In the genomic region with DNA sequence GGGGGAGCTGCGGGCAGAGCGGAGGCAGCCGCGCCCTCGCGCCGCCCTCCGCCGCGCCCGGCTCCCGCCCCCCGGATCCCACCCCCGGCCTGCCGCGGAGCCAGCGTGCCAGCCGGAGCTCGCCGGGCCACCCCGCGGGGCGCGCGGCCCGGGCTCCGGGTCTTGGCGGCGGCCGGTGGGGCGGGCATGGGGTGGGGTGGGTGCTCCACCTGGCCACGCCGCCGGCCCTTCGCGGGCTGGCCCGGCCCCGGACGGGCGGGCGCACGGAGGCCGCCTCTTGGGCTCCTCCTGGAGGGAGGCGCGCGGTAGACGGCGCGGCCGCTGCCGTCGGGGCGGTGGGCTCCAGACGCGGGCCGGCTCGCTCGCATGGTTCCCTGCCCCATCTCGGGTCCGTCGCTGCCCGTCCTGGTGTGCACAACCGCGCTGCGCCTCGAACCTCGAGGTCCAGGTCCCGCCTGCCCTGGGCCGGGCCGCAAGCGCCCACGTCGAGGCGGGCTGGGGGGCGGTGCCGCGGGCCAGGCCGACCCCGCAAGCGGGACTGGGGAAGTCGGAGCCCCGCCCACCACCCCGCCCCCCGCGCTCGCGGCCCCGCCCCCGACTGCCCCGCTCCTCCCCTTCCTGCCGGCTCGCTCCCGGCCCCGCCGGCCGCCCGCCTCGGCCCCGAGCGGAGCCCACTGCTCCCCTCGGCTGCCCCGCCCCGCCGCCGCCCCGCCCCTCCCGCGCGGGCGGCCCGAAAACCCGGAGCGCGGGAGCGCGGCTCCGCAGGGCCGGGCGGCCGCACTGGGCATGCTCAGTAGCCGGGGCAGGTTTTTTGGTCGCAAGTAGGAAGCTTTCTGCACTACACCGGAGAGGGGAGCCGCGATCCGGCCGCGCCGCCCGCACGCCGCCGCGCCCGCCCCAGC, we compare ENCODE assay signal across 1 cellular context.
TF ChIP-seq lines count a peak whose summit lies in the region.

A gene with protein sequence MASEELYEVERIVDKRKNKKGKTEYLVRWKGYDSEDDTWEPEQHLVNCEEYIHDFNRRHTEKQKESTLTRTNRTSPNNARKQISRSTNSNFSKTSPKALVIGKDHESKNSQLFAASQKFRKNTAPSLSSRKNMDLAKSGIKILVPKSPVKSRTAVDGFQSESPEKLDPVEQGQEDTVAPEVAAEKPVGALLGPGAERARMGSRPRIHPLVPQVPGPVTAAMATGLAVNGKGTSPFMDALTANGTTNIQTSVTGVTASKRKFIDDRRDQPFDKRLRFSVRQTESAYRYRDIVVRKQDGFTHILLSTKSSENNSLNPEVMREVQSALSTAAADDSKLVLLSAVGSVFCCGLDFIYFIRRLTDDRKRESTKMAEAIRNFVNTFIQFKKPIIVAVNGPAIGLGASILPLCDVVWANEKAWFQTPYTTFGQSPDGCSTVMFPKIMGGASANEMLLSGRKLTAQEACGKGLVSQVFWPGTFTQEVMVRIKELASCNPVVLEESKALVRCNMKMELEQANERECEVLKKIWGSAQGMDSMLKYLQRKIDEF (plus strand): TSS at position 814 of the 902 bp plus-strand sequence. CDS start 380 bp downstream, outside the sequence.

TF ChIP-seq in HepG2, 621 proteins besides CTCF, POLR2A, EP300 and RAD21 (continued from another document and continues in another):
- TF ChIP-seq ZNF275 (CRISPR knock-in tag; IDR thresholded peaks at IDR 0.05; ENCODE audit: borderline replicate concordance): no peak
- TF ChIP-seq, protein P1, sequence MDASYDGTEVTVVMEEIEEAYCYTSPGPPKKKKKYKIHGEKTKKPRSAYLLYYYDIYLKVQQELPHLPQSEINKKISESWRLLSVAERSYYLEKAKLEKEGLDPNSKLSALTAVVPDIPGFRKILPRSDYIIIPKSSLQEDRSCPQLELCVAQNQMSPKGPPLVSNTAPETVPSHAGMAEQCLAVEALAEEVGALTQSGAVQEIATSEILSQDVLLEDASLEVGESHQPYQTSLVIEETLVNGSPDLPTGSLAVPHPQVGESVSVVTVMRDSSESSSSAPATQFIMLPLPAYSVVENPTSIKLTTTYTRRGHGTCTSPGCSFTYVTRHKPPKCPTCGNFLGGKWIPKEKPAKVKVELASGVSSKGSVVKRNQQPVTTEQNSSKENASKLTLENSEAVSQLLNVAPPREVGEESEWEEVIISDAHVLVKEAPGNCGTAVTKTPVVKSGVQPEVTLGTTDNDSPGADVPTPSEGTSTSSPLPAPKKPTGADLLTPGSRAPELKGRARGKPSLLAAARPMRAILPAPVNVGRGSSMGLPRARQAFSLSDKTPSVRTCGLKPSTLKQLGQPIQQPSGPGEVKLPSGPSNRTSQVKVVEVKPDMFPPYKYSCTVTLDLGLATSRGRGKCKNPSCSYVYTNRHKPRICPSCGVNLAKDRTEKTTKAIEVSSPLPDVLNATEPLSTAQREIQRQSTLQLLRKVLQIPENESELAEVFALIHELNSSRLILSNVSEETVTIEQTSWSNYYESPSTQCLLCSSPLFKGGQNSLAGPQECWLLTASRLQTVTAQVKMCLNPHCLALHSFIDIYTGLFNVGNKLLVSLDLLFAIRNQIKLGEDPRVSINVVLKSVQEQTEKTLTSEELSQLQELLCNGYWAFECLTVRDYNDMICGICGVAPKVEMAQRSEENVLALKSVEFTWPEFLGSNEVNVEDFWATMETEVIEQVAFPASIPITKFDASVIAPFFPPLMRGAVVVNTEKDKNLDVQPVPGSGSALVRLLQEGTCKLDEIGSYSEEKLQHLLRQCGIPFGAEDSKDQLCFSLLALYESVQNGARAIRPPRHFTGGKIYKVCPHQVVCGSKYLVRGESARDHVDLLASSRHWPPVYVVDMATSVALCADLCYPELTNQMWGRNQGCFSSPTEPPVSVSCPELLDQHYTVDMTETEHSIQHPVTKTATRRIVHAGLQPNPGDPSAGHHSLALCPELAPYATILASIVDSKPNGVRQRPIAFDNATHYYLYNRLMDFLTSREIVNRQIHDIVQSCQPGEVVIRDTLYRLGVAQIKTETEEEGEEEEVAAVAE (CRISPR knock-in tag; IDR thresholded peaks at IDR 0.05; ENCODE audit: borderline replicate concordance): no peak
- no peak; the same call in 1 of the 2 replicates for TF ChIP-seq TAF1 (CRISPR knock-in tag; IDR thresholded peaks at IDR 0.05)
- TF ChIP-seq, protein P2, sequence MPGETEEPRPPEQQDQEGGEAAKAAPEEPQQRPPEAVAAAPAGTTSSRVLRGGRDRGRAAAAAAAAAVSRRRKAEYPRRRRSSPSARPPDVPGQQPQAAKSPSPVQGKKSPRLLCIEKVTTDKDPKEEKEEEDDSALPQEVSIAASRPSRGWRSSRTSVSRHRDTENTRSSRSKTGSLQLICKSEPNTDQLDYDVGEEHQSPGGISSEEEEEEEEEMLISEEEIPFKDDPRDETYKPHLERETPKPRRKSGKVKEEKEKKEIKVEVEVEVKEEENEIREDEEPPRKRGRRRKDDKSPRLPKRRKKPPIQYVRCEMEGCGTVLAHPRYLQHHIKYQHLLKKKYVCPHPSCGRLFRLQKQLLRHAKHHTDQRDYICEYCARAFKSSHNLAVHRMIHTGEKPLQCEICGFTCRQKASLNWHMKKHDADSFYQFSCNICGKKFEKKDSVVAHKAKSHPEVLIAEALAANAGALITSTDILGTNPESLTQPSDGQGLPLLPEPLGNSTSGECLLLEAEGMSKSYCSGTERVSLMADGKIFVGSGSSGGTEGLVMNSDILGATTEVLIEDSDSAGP (CRISPR knock-in tag; IDR thresholded peaks at IDR 0.05; ENCODE audit: borderline replicate concordance): no peak; the same call in 1 of the 2 replicates
- peak; percentile 15 for TF ChIP-seq HDAC2 (CRISPR knock-in tag; IDR thresholded peaks at IDR 0.05)
- TF ChIP-seq, protein P3, sequence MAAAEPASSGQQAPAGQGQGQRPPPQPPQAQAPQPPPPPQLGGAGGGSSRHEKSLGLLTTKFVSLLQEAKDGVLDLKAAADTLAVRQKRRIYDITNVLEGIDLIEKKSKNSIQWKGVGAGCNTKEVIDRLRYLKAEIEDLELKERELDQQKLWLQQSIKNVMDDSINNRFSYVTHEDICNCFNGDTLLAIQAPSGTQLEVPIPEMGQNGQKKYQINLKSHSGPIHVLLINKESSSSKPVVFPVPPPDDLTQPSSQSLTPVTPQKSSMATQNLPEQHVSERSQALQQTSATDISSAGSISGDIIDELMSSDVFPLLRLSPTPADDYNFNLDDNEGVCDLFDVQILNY (CRISPR knock-in tag; conservative IDR thresholded peaks at IDR 0.05): no peak
- TF ChIP-seq, protein P4, sequence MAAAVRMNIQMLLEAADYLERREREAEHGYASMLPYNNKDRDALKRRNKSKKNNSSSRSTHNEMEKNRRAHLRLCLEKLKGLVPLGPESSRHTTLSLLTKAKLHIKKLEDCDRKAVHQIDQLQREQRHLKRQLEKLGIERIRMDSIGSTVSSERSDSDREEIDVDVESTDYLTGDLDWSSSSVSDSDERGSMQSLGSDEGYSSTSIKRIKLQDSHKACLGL (CRISPR knock-in tag; IDR thresholded peaks at IDR 0.05): peak; percentile 56; the same call in 1 of the 2 replicates
- TF ChIP-seq RFX1 (IDR thresholded peaks at IDR 0.05): no peak
- no peak for TF ChIP-seq PPARG (CRISPR knock-in tag; conservative IDR thresholded peaks at IDR 0.05)
- no peak for TF ChIP-seq SRY (CRISPR knock-in tag; IDR thresholded peaks at IDR 0.05)
- no peak for TF ChIP-seq ZNF674 (CRISPR knock-in tag; IDR thresholded peaks at IDR 0.05; ENCODE audit: low read depth)
- TF ChIP-seq HES4 (CRISPR knock-in tag; IDR thresholded peaks at IDR 0.05; ENCODE audit: borderline replicate concordance): peak; percentile 46; the same call in 1 of the 2 replicates
- no peak for TF ChIP-seq ZNF460 (CRISPR knock-in tag; IDR thresholded peaks at IDR 0.05; ENCODE audit: borderline replicate concordance)
- no peak for TF ChIP-seq ZNF747 (CRISPR knock-in tag; IDR thresholded peaks at IDR 0.05; ENCODE audit: borderline replicate concordance)
- TF ChIP-seq JUNB (CRISPR knock-in tag; IDR thresholded peaks at IDR 0.05; ENCODE audit: borderline replicate concordance): no peak
- no peak for TF ChIP-seq CC2D1A (CRISPR knock-in tag; IDR thresholded peaks at IDR 0.05)
- no peak for TF ChIP-seq TOE1 (CRISPR knock-in tag; IDR thresholded peaks at IDR 0.05)
- 0 out of 2 replicates have a peak, but pooled peaks have one; percentile 56 for TF ChIP-seq ZNF546 (CRISPR knock-in tag; conservative IDR thresholded peaks at IDR 0.05)
- TF ChIP-seq HNRNPH1 (optimal IDR thresholded peaks at IDR 0.05; ENCODE audit: low read depth, low read length): no peak
- peak; percentile 77 for TF ChIP-seq POGZ (CRISPR knock-in tag; IDR thresholded peaks at IDR 0.05)
- TF ChIP-seq NFKBIZ (CRISPR knock-in tag; IDR thresholded peaks at IDR 0.05): no peak
- TF ChIP-seq ZMYM4 (CRISPR knock-in tag; IDR thresholded peaks at IDR 0.05): peak; percentile 78; the same call in 1 of the 2 replicates
- TF ChIP-seq, protein P5, sequence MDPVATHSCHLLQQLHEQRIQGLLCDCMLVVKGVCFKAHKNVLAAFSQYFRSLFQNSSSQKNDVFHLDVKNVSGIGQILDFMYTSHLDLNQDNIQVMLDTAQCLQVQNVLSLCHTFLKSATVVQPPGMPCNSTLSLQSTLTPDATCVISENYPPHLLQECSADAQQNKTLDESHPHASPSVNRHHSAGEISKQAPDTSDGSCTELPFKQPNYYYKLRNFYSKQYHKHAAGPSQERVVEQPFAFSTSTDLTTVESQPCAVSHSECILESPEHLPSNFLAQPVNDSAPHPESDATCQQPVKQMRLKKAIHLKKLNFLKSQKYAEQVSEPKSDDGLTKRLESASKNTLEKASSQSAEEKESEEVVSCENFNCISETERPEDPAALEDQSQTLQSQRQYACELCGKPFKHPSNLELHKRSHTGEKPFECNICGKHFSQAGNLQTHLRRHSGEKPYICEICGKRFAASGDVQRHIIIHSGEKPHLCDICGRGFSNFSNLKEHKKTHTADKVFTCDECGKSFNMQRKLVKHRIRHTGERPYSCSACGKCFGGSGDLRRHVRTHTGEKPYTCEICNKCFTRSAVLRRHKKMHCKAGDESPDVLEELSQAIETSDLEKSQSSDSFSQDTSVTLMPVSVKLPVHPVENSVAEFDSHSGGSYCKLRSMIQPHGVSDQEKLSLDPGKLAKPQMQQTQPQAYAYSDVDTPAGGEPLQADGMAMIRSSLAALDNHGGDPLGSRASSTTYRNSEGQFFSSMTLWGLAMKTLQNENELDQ (CRISPR knock-in tag; IDR thresholded peaks at IDR 0.05; ENCODE audit: borderline replicate concordance): no peak
- no peak for TF ChIP-seq NAIF1 (CRISPR knock-in tag; IDR thresholded peaks at IDR 0.05; ENCODE audit: borderline replicate concordance)
- TF ChIP-seq DMAP1 (CRISPR knock-in tag; IDR thresholded peaks at IDR 0.05): no peak
- TF ChIP-seq ATRX (CRISPR knock-in tag; IDR thresholded peaks at IDR 0.05; ENCODE audit: borderline replicate concordance): no peak
- no peak for TF ChIP-seq ZC3H4 (CRISPR knock-in tag; IDR thresholded peaks at IDR 0.05; ENCODE audit: borderline replicate concordance)
- TF ChIP-seq PLSCR1 (CRISPR knock-in tag; IDR thresholded peaks at IDR 0.05; ENCODE audit: borderline replicate concordance): no peak
- TF ChIP-seq, protein P6, sequence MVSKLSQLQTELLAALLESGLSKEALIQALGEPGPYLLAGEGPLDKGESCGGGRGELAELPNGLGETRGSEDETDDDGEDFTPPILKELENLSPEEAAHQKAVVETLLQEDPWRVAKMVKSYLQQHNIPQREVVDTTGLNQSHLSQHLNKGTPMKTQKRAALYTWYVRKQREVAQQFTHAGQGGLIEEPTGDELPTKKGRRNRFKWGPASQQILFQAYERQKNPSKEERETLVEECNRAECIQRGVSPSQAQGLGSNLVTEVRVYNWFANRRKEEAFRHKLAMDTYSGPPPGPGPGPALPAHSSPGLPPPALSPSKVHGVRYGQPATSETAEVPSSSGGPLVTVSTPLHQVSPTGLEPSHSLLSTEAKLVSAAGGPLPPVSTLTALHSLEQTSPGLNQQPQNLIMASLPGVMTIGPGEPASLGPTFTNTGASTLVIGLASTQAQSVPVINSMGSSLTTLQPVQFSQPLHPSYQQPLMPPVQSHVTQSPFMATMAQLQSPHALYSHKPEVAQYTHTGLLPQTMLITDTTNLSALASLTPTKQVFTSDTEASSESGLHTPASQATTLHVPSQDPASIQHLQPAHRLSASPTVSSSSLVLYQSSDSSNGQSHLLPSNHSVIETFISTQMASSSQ (IDR thresholded peaks at IDR 0.05; ENCODE audit: low read depth): no peak
- TF ChIP-seq, protein P6 (CRISPR knock-in tag; IDR thresholded peaks at IDR 0.05; ENCODE audit: borderline replicate concordance): no peak
- no peak for TF ChIP-seq FOXJ3 (CRISPR knock-in tag; IDR thresholded peaks at IDR 0.05; ENCODE audit: borderline replicate concordance)
- peak; percentile 99 for TF ChIP-seq ZNF777 (CRISPR knock-in tag; IDR thresholded peaks at IDR 0.05)
- peak; percentile 72 for TF ChIP-seq SALL1 (CRISPR knock-in tag; IDR thresholded peaks at IDR 0.05)
- TF ChIP-seq NBN (conservative IDR thresholded peaks at IDR 0.05): no peak
- TF ChIP-seq ZNF589 (CRISPR knock-in tag; conservative IDR thresholded peaks at IDR 0.05): no peak; the same call in 1 of the 2 replicates
- TF ChIP-seq ZFAT (CRISPR knock-in tag; conservative IDR thresholded peaks at IDR 0.05): no peak
- no peak for TF ChIP-seq ZNF552 (CRISPR knock-in tag; IDR thresholded peaks at IDR 0.05; ENCODE audit: borderline replicate concordance)
- TF ChIP-seq, protein P7, sequence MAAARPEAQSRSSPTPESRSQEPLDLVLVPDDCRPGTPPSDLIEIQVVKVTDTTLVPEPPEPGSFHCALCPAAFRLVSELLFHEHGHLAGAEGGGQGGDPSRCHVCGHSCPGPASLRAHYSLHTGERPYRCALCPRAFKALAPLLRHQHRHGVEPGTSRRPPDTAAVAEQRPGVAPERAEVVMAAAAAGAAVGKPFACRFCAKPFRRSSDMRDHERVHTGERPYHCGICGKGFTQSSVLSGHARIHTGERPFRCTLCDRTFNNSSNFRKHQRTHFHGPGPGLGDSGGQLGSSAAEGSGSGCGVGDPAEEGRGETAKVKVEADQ (CRISPR knock-in tag; IDR thresholded peaks at IDR 0.05; ENCODE audit: borderline replicate concordance): no peak; the same call in 1 of the 2 replicates
